13 cellular contexts compared by ENCODE assay signal in the genomic region with DNA sequence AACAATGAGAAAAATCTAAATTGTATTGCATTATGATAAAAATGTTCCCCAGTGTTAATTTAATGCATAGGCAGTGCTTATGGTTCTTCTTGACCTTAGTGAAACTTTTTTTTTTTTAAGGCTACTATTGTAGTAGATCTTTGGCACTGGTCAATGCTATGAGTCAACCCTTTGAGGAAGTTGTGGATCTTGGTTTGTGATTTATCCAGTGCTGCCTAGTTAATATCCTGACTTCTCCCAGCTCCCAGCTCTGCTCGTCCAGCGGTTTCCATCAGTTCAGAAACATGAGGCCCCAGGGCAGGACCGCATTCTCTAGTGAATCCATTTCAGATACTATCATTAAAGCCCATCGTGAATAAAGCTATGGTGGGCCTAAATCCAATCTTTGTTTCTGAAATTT.
DNase-seq lines count a peak whose midpoint lies in the region; ATAC-seq and TF ChIP-seq lines count a peak whose summit lies in the region.
"Had no signal": no experiment of that assay in that cellular context is flagged by ENCODE, and none has a peak within 500 bp of the region (broad histone marks: within the 10 kb centered on the region; RNA-seq: fewer than 3 reads in every experiment).

No MANE protein-coding gene starts in this region.

- TF ChIP-seq CTCF in PC-9 (conservative IDR thresholded peaks at IDR 0.05), result no peak
- no peak for TF ChIP-seq CTCF in fibroblast of pulmonary artery (IDR thresholded peaks at IDR 0.05; ENCODE audit: low read length, missing control alignments)

- H3K36me3 ChIP-seq in GM23248 (ENCODE audit: low read depth) (no peaks in the 10 kb centered on the region), PC-9 (ENCODE audit: low read depth) (no peaks in the 10 kb centered on the region)

- H3K27ac ChIP-seq in GM23248, result no peak overlapping the region
- no peak overlapping the region for H3K27ac ChIP-seq in PC-9

- H3K79me2 ChIP-seq in GM23248 (ENCODE audit: insufficient read depth), result no peaks in the 10 kb centered on the region
- H3K79me2 ChIP-seq in PC-9 (ENCODE audit: low read depth), result no peaks in the 10 kb centered on the region

- no TSS peak for BruUV-seq in PC-9 (replicated peaks; lab: Mats Ljungman, UMichigan)

- H3K9me3 ChIP-seq in GM23248 (ENCODE audit: low read depth) (no peaks in the 10 kb centered on the region), PC-9 (ENCODE audit: insufficient read depth, low read depth) (no peaks in the 10 kb centered on the region)

- WGBS in GM23248 (ENCODE audit: low coverage in 1 of 2, low lambda C conversion rate in 2 of 2, missing lambda C conversion rate in 2 of 2), 2 experiments, result 58 to 70% methylated on average over 4 of the region's 4 CpGs

- intact Hi-C loops in PC-9 (cut with micrococcal nuclease; ENCODE audit: unreplicated experiment), result loop anchor here (5.0 to 10.0 kb wide), 4 partner anchors 104 to 563 kb away; partner anchors contain the start of gene JARID2

- H2AFZ ChIP-seq in GM23248 (no peak overlapping the region), PC-9 (no peak overlapping the region)

- no peaks in the 10 kb centered on the region for H3K27me3 ChIP-seq in GM23248 (replicated peaks; ENCODE audit: insufficient read depth)
- H3K27me3 ChIP-seq in PC-9 (ENCODE audit: insufficient read depth, low read depth), result no peaks in the 10 kb centered on the region

- POLR2A ChIA-PET in PC-9 (lab: Charles Lee; ENCODE audit: unreplicated experiment), result no interaction called here

- peak; percentile 80 for DNase-seq in GM23248
- DNase-seq in PC-9, result peak; percentile 47 to 78
- DNase-seq in fibroblast of pulmonary artery (ENCODE audit: low read depth), result peak; percentile 84
- peak; percentile 61 for DNase-seq in skeletal muscle cell (ENCODE audit: low read depth)
- DNase-seq: activated T-cell treated with anti-CD3 and anti-CD28 coated beads, Interleukin-2, amount 50 U/mL, for 4 hours; naive thymus-derived CD4-positive, alpha-beta T cell; NCI-H1436 treated with DMSO at 0.1 percent for 48 hours; stimulated activated CD4-positive, alpha-beta T cell treated with anti-CD3 and anti-CD28 coated beads, Interleukin-15, amount 100 ng/mL, for 24 hours; stimulated activated naive CD4-positive, alpha-beta T cell treated with Interleukin-2 at 50 U/mL for 16 hours; T1000 had no signal

- H3K4me1 ChIP-seq in GM23248 (ENCODE audit: insufficient read depth), result peaks cover 32% of the 10 kb centered on the region
- H3K4me1 ChIP-seq in PC-9 (replicated peaks; ENCODE audit: insufficient read depth), result peaks cover 48% of the 10 kb centered on the region

- CTCF ChIA-PET in PC-9 (lab: Charles Lee), result no interaction called here

- no peaks in the 10 kb centered on the region for H3K9me2 ChIP-seq in GM23248 (ENCODE audit: insufficient read depth)
- H3K9me2 ChIP-seq in PC-9 (ENCODE audit: insufficient read depth), result no peaks in the 10 kb centered on the region; the same call in none of the 2 replicates

- ATAC-seq in GM18511 (IDR thresholded peaks at IDR 0.05; ENCODE audit: unreplicated experiment), result no peak
- ATAC-seq in GM18519 (IDR thresholded peaks at IDR 0.05; ENCODE audit: low FRiP score, unreplicated experiment), result no peak
- ATAC-seq in GM18861 (IDR thresholded peaks at IDR 0.05; ENCODE audit: unreplicated experiment), result no peak
- ATAC-seq: activated T-cell treated with anti-CD3 and anti-CD28 coated beads, Interleukin-2, amount 50 U/mL, for 4 hours; naive thymus-derived CD4-positive, alpha-beta T cell had no signal

- H3K4me2 ChIP-seq in GM23248 (ENCODE audit: unreplicated experiment), result peak overlapping the region; percentile 25
- peak overlapping the region; percentile 4; the same call in 1 of the 2 replicates for H3K4me2 ChIP-seq in PC-9

- H3F3A ChIP-seq in GM23248 (ENCODE audit: insufficient read depth), result peaks cover 21% of the 10 kb centered on the region
- H3F3A ChIP-seq in PC-9 (ENCODE audit: insufficient read depth, low read depth), result peaks cover 11% of the 10 kb centered on the region

- in situ Hi-C loops in GM23248 (cut with MboI), result no loop called here

- H3K4me3 ChIP-seq in GM23248 (no peak overlapping the region), PC-9 (no peak overlapping the region), fibroblast of pulmonary artery (replicated peaks; ENCODE audit: low read depth, low read length) (no peak overlapping the region), skeletal muscle cell (ENCODE audit: low read depth, low read length) (no peak overlapping the region)

- no peak overlapping the region for H3K9ac ChIP-seq in GM23248

- no peaks in the 10 kb centered on the region for H4K20me1 ChIP-seq in GM23248 (ENCODE audit: insufficient read depth)
- no peaks in the 10 kb centered on the region for H4K20me1 ChIP-seq in PC-9 (ENCODE audit: insufficient read depth)
